In the genomic region with DNA sequence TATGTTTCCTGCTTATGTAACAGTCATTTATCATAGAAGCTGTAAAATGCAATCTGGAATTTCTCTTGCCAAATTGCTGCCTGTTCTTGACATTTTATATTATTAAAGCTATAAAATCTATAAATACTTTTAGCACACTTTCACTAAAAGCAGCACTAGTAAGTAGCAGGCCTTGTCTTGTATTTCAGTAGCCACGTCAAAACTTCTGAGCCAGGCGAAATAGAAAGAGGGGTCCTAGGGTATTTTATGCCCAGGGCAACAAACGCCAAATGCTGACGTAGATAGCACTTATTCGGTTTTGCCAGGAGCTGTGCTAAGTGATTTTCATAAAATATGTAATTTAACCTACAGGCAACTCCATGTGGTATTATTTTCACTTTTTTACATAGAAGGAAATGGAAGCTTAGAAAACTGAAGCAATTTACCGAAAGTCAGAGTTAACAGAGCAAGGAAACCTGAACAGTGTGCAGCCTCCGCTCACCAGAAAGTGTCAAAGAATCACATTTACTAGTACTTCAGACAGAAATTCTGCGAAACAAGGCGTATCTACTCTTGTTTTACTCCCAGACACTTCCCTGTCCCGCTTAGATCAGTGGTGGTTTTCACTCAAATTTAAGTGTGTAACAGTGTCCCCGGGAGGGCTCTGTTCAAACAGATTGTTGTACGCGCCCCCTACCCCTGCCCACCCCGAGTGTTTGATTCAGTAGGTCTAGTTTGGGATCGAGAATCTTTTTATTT, we compare ENCODE assay signal across 8 cellular contexts. TPM values are rescaled to one million over a fixed set of nuclear protein-coding genes. Genes with fewer than 3 reads are reported as not detected.
DNase-seq lines count a peak whose midpoint lies in the region; ATAC-seq and TF ChIP-seq lines count a peak whose summit lies in the region.

No MANE protein-coding gene starts in this region.

- no peaks in the 10 kb centered on the region for H4K20me1 ChIP-seq in mammary epithelial cell (ENCODE audit: insufficient read depth, low read length)

- H3K4me1 Mint-ChIP-seq in CD8-positive, alpha-beta T cell (ENCODE audit: low read depth), result peaks cover 25% of the 10 kb centered on the region

- intact Hi-C loops in CD8-positive, alpha-beta T cell (cut with DNase I, micrococcal nuclease), result loop anchor here (1.0 to 10.0 kb wide), 13 partner anchors 90 to 1785 kb away; partner anchors contain the start of genes ABI2 (in 2 of the 2), WDR12 (in 2 of the 2), ALS2 (in 1 of the 2) and BMPR2 (in 1 of the 2)
- intact Hi-C loops in mammary epithelial cell (cut with micrococcal nuclease), result loop anchor here (5.0 to 10.0 kb wide), 4 partner anchors 165 to 667 kb away; partner anchors contain the start of genes CARF and WDR12

- H3K27me3 ChIP-seq in CD8-positive, alpha-beta T cell (ENCODE audit: insufficient read depth, low read length), result no peaks in the 10 kb centered on the region
- H3K27me3 ChIP-seq in mammary epithelial cell (ENCODE audit: insufficient read depth, low read length) (no peaks in the 10 kb centered on the region), neuron (ENCODE audit: insufficient read depth, low read length) (no peaks in the 10 kb centered on the region)

- no peak overlapping the region for H3K4me3 ChIP-seq in CD8-positive, alpha-beta T cell (ENCODE audit: low read depth, low read length)
- no peak overlapping the region for H3K4me3 ChIP-seq in mammary epithelial cell (replicated peaks in 1 of 3; ENCODE audit: insufficient read depth in 1 of 3, low read depth in 2 of 3, low read length in 3 of 3)
- peak overlapping the region; percentile 61 for H3K4me3 ChIP-seq in neuron (ENCODE audit: low read length)

- no peak for DNase-seq in CD8-positive, alpha-beta T cell
- peak; percentile 33 for DNase-seq in NCI-H2227 treated with DMSO at 0.1 percent for 48 hours (lab: John Stamatoyannopoulos, UW)
- no peak for DNase-seq in mammary epithelial cell
- no peak for DNase-seq in GM19240 (ENCODE audit: insufficient read length, low spot score)
- DNase-seq in HK-2 (ENCODE audit: unreplicated experiment), result no peak
- DNase-seq in NCI-H1092 (lab: John Stamatoyannopoulos, UW), result no peak
- no peak for DNase-seq in AG20443 (ENCODE audit: low spot score)

- BruUV-seq in mammary epithelial cell (replicated peaks; lab: Mats Ljungman, UMichigan), result no TSS peak

- no peaks in the 10 kb centered on the region for H3K9me3 Mint-ChIP-seq in CD8-positive, alpha-beta T cell

- POLR2A ChIA-PET in CD8-positive, alpha-beta T cell (lab: Charles Lee), result interaction anchor here (0.6 to 2.1 kb wide), 11 partner anchors 11 to 1002 kb away, joined by 3 to 10 read pairs (median 3); partner anchors contain the start of gene NBEAL1

- dilution Hi-C loops in mammary epithelial cell (cut with HindIII; ENCODE audit: low sequenced_read_pairs), result no loop called here

- H3K27ac ChIP-seq in CD8-positive, alpha-beta T cell (ENCODE audit: low read depth, low read length), result no peak overlapping the region
- H3K27ac ChIP-seq in mammary epithelial cell (ENCODE audit: insufficient read depth, low read depth, low read length), result no peak overlapping the region

- in situ Hi-C loops in mammary epithelial cell (cut with MboI; ENCODE audit: low sequenced_read_pairs in 2 of 2), result loop anchor here in 1 of 2 donors (25.0 kb wide), 2 partner anchors 425 to 575 kb away; no protein-coding TSS in a partner anchor

- H3K4me3 Mint-ChIP-seq in CD8-positive, alpha-beta T cell, result peak overlapping the region; percentile 99

- peaks cover 15% of the 10 kb centered on the region for H3K4me1 ChIP-seq in CD8-positive, alpha-beta T cell (ENCODE audit: insufficient read depth, low read length)
- H3K4me1 ChIP-seq in mammary epithelial cell (ENCODE audit: insufficient read depth, low read length), result peaks cover 3% of the 10 kb centered on the region
- H3K4me1 ChIP-seq in neuron (ENCODE audit: insufficient read depth, low read length), result peaks cover 5% of the 10 kb centered on the region

- H3K36me3 ChIP-seq in CD8-positive, alpha-beta T cell (ENCODE audit: insufficient read depth, low read length), result no peaks in the 10 kb centered on the region
- no peaks in the 10 kb centered on the region for H3K36me3 ChIP-seq in mammary epithelial cell (ENCODE audit: insufficient read depth, low read length)
- peaks cover 4% of the 10 kb centered on the region for H3K36me3 ChIP-seq in neuron (ENCODE audit: insufficient read depth, low read length)

- peaks cover 31% of the 10 kb centered on the region for H3K79me2 ChIP-seq in mammary epithelial cell (ENCODE audit: insufficient read depth, low read length)

- peak overlapping the region; percentile 100 for H3K27ac Mint-ChIP-seq in CD8-positive, alpha-beta T cell

- peaks cover 21% of the 10 kb centered on the region for H3K36me3 Mint-ChIP-seq in CD8-positive, alpha-beta T cell

- no peak for ATAC-seq in CD8-positive, alpha-beta T cell

- peak overlapping the region; percentile 77 for H3K4me2 ChIP-seq in mammary epithelial cell (ENCODE audit: insufficient read depth, low read depth, low read length)

- H3K27me3 Mint-ChIP-seq in CD8-positive, alpha-beta T cell (ENCODE audit: low read depth), result no peaks in the 10 kb centered on the region

- CTCF ChIA-PET in CD8-positive, alpha-beta T cell (lab: Charles Lee), result interaction anchor here (1.0 to 1.6 kb wide), 2 partner anchors 10 to 662 kb away, joined by 3 to 4 read pairs; no protein-coding TSS in a partner anchor
- CTCF ChIA-PET in mammary epithelial cell (lab: Charles Lee; ENCODE audit: low non-redundant PET), result no interaction called here

- 90% methylated on average over 12 of the region's 15 CpGs for WGBS in mammary epithelial cell (ENCODE audit: low coverage, missing lambda C conversion rate)

- H2AFZ ChIP-seq in mammary epithelial cell (ENCODE audit: low read depth, low read length) (no peak overlapping the region), neuron (ENCODE audit: low read depth, low read length) (peak overlapping the region; percentile 60)

- H3K9me3 ChIP-seq in CD8-positive, alpha-beta T cell (ENCODE audit: low read length), result no peaks in the 10 kb centered on the region
- H3K9me3 ChIP-seq in mammary epithelial cell (replicated peaks; ENCODE audit: insufficient read depth, low read length), result no peaks in the 10 kb centered on the region
- H3K9me3 ChIP-seq in neuron (ENCODE audit: low read length), result no peaks in the 10 kb centered on the region

- H3K9ac ChIP-seq in mammary epithelial cell (ENCODE audit: insufficient read depth, low read length), result no peak overlapping the region

- TF ChIP-seq CTCF in CD8-positive, alpha-beta T cell (IDR thresholded peaks at IDR 0.05), result no peak
- no peak for TF ChIP-seq CTCF in mammary epithelial cell (conservative IDR thresholded peaks at IDR 0.05 in 1 of 2, IDR thresholded peaks at IDR 0.05 in 1 of 2; ENCODE audit: extremely low read depth in 1 of 2, insufficient read depth in 1 of 2, low read depth in 1 of 2, low read length in 2 of 2)

RNA-seq across cellular contexts. Expression of gene CYP20A1, which starts 1.1 kb away (rescaled TPM):
- 10 to 100 TPM; 22.6 to 24.6 TPM for total RNA-seq in CD8-positive, alpha-beta T cell
- 10 to 100 TPM; 17.6 to 25.0 TPM for total RNA-seq in mammary epithelial cell
- polyA plus RNA-seq in mammary epithelial cell, result 9.5 TPM
- 10.9 TPM for polyA minus RNA-seq in mammary epithelial cell
